ENCODE assay signal across 8 cellular contexts in the genomic region with DNA sequence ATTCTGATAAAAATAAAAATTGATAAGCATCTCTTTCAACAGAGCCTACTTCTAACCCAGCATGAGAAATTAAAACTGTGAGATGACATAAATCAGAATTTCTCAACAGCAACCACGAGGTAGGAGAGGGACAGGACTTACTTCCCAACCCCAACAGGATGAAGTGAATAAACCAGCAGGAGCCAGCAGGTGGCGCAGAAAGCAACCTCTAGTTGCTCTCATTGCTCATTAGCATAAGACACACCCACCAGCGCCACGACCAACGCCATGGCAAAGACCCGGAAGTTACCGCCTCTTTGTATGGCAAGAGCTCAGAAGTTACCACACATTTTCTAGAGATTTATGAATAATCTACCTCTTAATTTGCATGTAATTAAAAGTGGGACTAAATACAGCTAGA.
DNase-seq lines count a peak whose midpoint lies in the region; ATAC-seq and TF ChIP-seq lines count a peak whose summit lies in the region.

No MANE protein-coding gene starts in this region.

- TF ChIP-seq CTCF in GM20000 (IDR thresholded peaks at IDR 0.05; ENCODE audit: extremely low read depth, missing control alignments) (peak; percentile 24), Peyer's patch (IDR thresholded peaks at IDR 0.05) (peak in 2 of 6 experiments; percentile 5 to 23), coronary artery (IDR thresholded peaks at IDR 0.05) (no peak)

- no peak overlapping the region for H3K4me3 ChIP-seq in Peyer's patch
- peak overlapping the region; percentile 38 for H3K4me3 ChIP-seq in coronary artery

- H3K4me1 ChIP-seq in Peyer's patch = no peaks in the 10 kb centered on the region

- DNase-seq in COR-L47 (lab: John Stamatoyannopoulos, UW) (peak; percentile 82), GM20000 (ENCODE audit: low spot score) (peak; percentile 4), HT1080 (ENCODE audit: low read depth) (peak; percentile 77), Peyer's patch (peak; percentile 17 to 54 (median 50)), coronary artery (ENCODE audit: low spot score) (no peak), myocyte (ENCODE audit: low read depth) (peak; percentile 5), NCI-H1930 (lab: John Stamatoyannopoulos, UW) (no peak)

- no peaks in the 10 kb centered on the region for H3K9me3 ChIP-seq in Peyer's patch

- H3K27me3 ChIP-seq in Peyer's patch = no peaks in the 10 kb centered on the region

- no peak for ATAC-seq in HG03521 (IDR thresholded peaks at IDR 0.05; ENCODE audit: unreplicated experiment)

- TF ChIP-seq POLR2A in Peyer's patch (IDR thresholded peaks at IDR 0.05) = no peak

- H3K27ac ChIP-seq in Peyer's patch = no peak overlapping the region
- no peak overlapping the region for H3K27ac ChIP-seq in coronary artery

- H3K36me3 ChIP-seq in Peyer's patch = no peaks in the 10 kb centered on the region

Comparison
In these comparisons a context has a peak if more than half of its experiments do, and no peak if none do; other contexts are left out.
1. DNase-seq: peak in COR-L47 (single experiment), GM20000 (single experiment), HT1080 (single experiment), Peyer's patch (3 of 3) and myocyte (single experiment); none in coronary artery (single experiment) and NCI-H1930 (0 of 2).